Comparison of ENCODE assay signal across 19 cellular contexts in genomic region chr1:57835620-57836019, GRCh38.
DNase-seq lines count a peak whose midpoint lies in the region; ATAC-seq and TF ChIP-seq lines count a peak whose summit lies in the region.
"Had no signal": no experiment of that assay in that cellular context is flagged by ENCODE, and none has a peak within 500 bp of the region (broad histone marks: within the 10 kb centered on the region; RNA-seq: fewer than 3 reads in every experiment).

No MANE protein-coding gene starts in this region.

- H3K9ac ChIP-seq in endodermal cell (ENCODE audit: extremely low read depth, low read length, poor library complexity, severe bottlenecking) = no peak overlapping the region

- H3K4me3 Mint-ChIP-seq in endodermal cell = no peak overlapping the region
- H3K4me3 Mint-ChIP-seq: activated naive CD8-positive, alpha-beta T cell; CD4-positive, alpha-beta T cell; dendritic cell treated with granulocyte-macrophage colony-stimulating factor and Interleukin-4, amounts not matched to agents 40 ng/mL and 50 ng/mL, for 4 days had no signal

- H3K27ac ChIP-seq in endodermal cell (ENCODE audit: low read depth, low read length) (no peak overlapping the region), transverse colon (no peak overlapping the region)
- H3K27ac ChIP-seq: epithelial cell of prostate had no signal

- H3K27me3 Mint-ChIP-seq in endodermal cell (ENCODE audit: insufficient read depth) = peaks cover 2% of the 10 kb centered on the region
- H3K27me3 Mint-ChIP-seq: dendritic cell treated with granulocyte-macrophage colony-stimulating factor and Interleukin-4, amounts not matched to agents 40 ng/mL and 50 ng/mL, for 4 days had no signal

- intact Hi-C loops in transverse colon (cut with DNase I; ENCODE audit: low total_unique reads) = no loop called here

- in situ Hi-C loops in transverse colon (cut with MboI; ENCODE audit: low pct_ligation_motif_present in 1 of 4, low pct_unique_long_range_greater_than_20kb in 1 of 4, low sequenced_read_pairs in 3 of 4) = no loop called here

- H3K27me3 ChIP-seq in endodermal cell (ENCODE audit: control insufficient read depth, insufficient read depth, low read length, poor library complexity, severe bottlenecking) (no peaks in the 10 kb centered on the region), transverse colon (peaks cover 4% of the 10 kb centered on the region)

- TF ChIP-seq EP300 in transverse colon (IDR thresholded peaks at IDR 0.05; ENCODE audit: low read depth) = no peak

- no peak for TF ChIP-seq POLR2A in transverse colon (IDR thresholded peaks at IDR 0.05)

- peaks cover 7% of the 10 kb centered on the region for H3K36me3 Mint-ChIP-seq in endodermal cell (ENCODE audit: low read depth)
- H3K36me3 Mint-ChIP-seq: activated naive CD8-positive, alpha-beta T cell had no signal

- no peak for ATAC-seq in HG02759 (IDR thresholded peaks at IDR 0.05; ENCODE audit: unreplicated experiment)
- ATAC-seq: left lobe of liver, PC-3 had no signal

- H3K36me3 ChIP-seq in endodermal cell (ENCODE audit: control insufficient read depth, insufficient read depth, low read length) = no peaks in the 10 kb centered on the region
- no peaks in the 10 kb centered on the region for H3K36me3 ChIP-seq in transverse colon

- H3K4me1 ChIP-seq in endodermal cell (ENCODE audit: control insufficient read depth, insufficient read depth, low read length) (no peaks in the 10 kb centered on the region), transverse colon (no peaks in the 10 kb centered on the region)

- H3K4me3 ChIP-seq in endodermal cell (ENCODE audit: low read length) = no peak overlapping the region
- no peak overlapping the region for H3K4me3 ChIP-seq in transverse colon

- H3K27ac Mint-ChIP-seq in endodermal cell = no peak overlapping the region
- H3K27ac Mint-ChIP-seq: activated naive CD8-positive, alpha-beta T cell; CD4-positive, alpha-beta T cell; dendritic cell treated with granulocyte-macrophage colony-stimulating factor and Interleukin-4, amounts not matched to agents 40 ng/mL and 50 ng/mL, for 4 days had no signal

- TF ChIP-seq CTCF in endodermal cell (conservative IDR thresholded peaks at IDR 0.05) (peak; percentile 66), transverse colon (IDR thresholded peaks at IDR 0.05) (peak in 1 of 5 experiments; percentile 12)

- H3K4me1 Mint-ChIP-seq in endodermal cell = no peaks in the 10 kb centered on the region

- H3K9me3 ChIP-seq in endodermal cell (ENCODE audit: control insufficient read depth, low read length) (peaks cover 9% of the 10 kb centered on the region), transverse colon (no peaks in the 10 kb centered on the region)

- WGBS in endodermal cell (ENCODE audit: insufficient coverage in 1 of 2, insufficient read length in 1 of 2), 2 experiments = 66 to 67% methylated on average over 2 to 5 of the region's 5 CpGs
- 20% methylated on average over 5 of the region's 5 CpGs; no CpG with 5 or more reads in 1 of the 2 donors for WGBS in transverse colon (ENCODE audit: low coverage in 1 of 2), 2 donors

- peaks cover 9% of the 10 kb centered on the region for H3K9me3 Mint-ChIP-seq in endodermal cell

- DNase-seq in NCI-H748 (lab: John Stamatoyannopoulos, UW; ENCODE audit: unreplicated experiment) = peak; percentile 54
- no peak for DNase-seq in NCI-H748 treated with DMSO at 0.1 percent for 48 hours (lab: John Stamatoyannopoulos, UW)
- DNase-seq in NCI-H82 treated with DMSO at 0.1 percent for 48 hours (lab: John Stamatoyannopoulos, UW; ENCODE audit: unreplicated experiment) = peak; percentile 28
- DNase-seq in endodermal cell = peak; percentile 68
- DNase-seq in transverse colon = peak; percentile 18
- no peak for DNase-seq in NCI-H1105 (lab: John Stamatoyannopoulos, UW)
- DNase-seq in NCI-H226 = no peak
- DNase-seq: CD4-positive, alpha-beta T cell; DMS79 treated with DMSO at 0.1 percent for 48 hours; foreskin melanocyte; NCI-H2029; NCI-H526 treated with DMSO at 0.1 percent for 48 hours; PC-3; stimulated activated CD4-positive, alpha-beta T cell treated with anti-CD3 and anti-CD28 coated beads, Interleukin-4, amount 100 ng/mL, for 4 hours had no signal

Comparison
In these comparisons a context has a peak if more than half of its experiments do, and no peak if none do; other contexts are left out.
1. DNase-seq: peak in NCI-H748 (single experiment), NCI-H82 treated with DMSO at 0.1 percent for 48 hours (single experiment), endodermal cell (single experiment) and transverse colon (single experiment); none in NCI-H748 treated with DMSO at 0.1 percent for 48 hours (single experiment), NCI-H1105 (single experiment) and NCI-H226 (single experiment).